In the genomic region with DNA sequence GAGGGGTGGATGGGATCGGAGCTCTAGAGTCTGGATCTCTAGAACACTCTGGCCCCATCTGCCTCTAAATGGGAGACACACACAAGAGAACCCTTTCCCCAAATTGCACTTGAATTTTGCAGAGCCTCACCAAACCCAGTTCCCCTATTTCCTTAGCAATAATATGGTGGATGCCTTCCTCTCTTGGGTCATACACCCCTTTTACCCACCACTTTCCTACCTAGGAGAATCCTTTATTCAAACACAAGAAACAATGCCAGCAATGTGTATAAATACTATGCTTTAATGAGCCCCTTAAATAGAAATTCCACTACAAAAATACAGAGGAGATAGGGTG, we compare ENCODE assay signal across 8 cellular contexts. TPM values are rescaled to one million over a fixed set of nuclear protein-coding genes. Genes with fewer than 3 reads are reported as not detected.
DNase-seq lines count a peak whose midpoint lies in the region; ATAC-seq and TF ChIP-seq lines count a peak whose summit lies in the region.

No MANE protein-coding gene starts in this region.

- intact Hi-C loops in CD14-positive monocyte (cut with micrococcal nuclease), result loop anchor here in 1 of 2 donors (2.0 kb wide), 1 partner anchor 42 kb away; a partner anchor contains a TSS
- intact Hi-C loops in sciatic nerve (cut with DNase I), result no loop called here

- peaks cover 30% of the 10 kb centered on the region for H3K36me3 ChIP-seq in ectodermal cell (ENCODE audit: control insufficient read depth, insufficient read depth, low read length)

- peak overlapping the region; percentile 92 to 100 (median 98) for H3K27ac Mint-ChIP-seq in CD14-positive monocyte
- peak overlapping the region; percentile 97 for H3K27ac Mint-ChIP-seq in neural crest cell (ENCODE audit: unreplicated experiment)

- WGBS in ectodermal cell, 2 experiments, result 19 to 30% methylated on average over 1 of the region's 1 CpG

- TF ChIP-seq CTCF in CD14-positive monocyte (IDR thresholded peaks at IDR 0.05) (no peak), neural crest cell (conservative IDR thresholded peaks at IDR 0.05) (no peak)

- H3K4me3 Mint-ChIP-seq in CD14-positive monocyte (peak overlapping the region; percentile 93 to 95), neural crest cell (peak overlapping the region; percentile 96)

- H3K27me3 ChIP-seq in ectodermal cell (ENCODE audit: control insufficient read depth, insufficient read depth, low read length, poor library complexity, severe bottlenecking), result no peaks in the 10 kb centered on the region

- no peaks in the 10 kb centered on the region for H3K9me3 Mint-ChIP-seq in CD14-positive monocyte
- H3K9me3 Mint-ChIP-seq in neural crest cell, result no peaks in the 10 kb centered on the region

- ATAC-seq in HG03565 (IDR thresholded peaks at IDR 0.05; ENCODE audit: unreplicated experiment) (no peak), sciatic nerve (no peak)

- peaks cover 15% of the 10 kb centered on the region for H3K4me1 ChIP-seq in ectodermal cell (ENCODE audit: control insufficient read depth, insufficient read depth, low read length)

- H3K4me1 Mint-ChIP-seq in CD14-positive monocyte (peaks cover 65% of the 10 kb centered on the region), neural crest cell (peaks cover 34% of the 10 kb centered on the region)

- no peaks in the 10 kb centered on the region for H3K9me3 ChIP-seq in ectodermal cell (ENCODE audit: control insufficient read depth, low read length)

- H3K4me3 ChIP-seq in ectodermal cell (ENCODE audit: insufficient read depth, low read depth, low read length), result peak overlapping the region; percentile 80

- H3K27me3 Mint-ChIP-seq in CD14-positive monocyte (ENCODE audit: low read depth in 3 of 3), result peaks cover 0 to 6% (median 0%) of the 10 kb centered on the region in 3 donors
- H3K27me3 Mint-ChIP-seq in neural crest cell (ENCODE audit: low read depth), result no peaks in the 10 kb centered on the region

- peaks cover 35 to 43% of the 10 kb centered on the region in 2 donors for H3K36me3 Mint-ChIP-seq in CD14-positive monocyte
- H3K36me3 Mint-ChIP-seq in neural crest cell (ENCODE audit: low read depth), result peaks cover 23% of the 10 kb centered on the region

- no peak for DNase-seq in CD14-positive monocyte (ENCODE audit: low spot score)
- peak; percentile 40 for DNase-seq in MV-4-11 (lab: John Stamatoyannopoulos, UW)
- DNase-seq in neural crest cell (ENCODE audit: low read depth, low spot score), result no peak
- no peak for DNase-seq in AG08396 (ENCODE audit: low spot score)
- DNase-seq in sciatic nerve (ENCODE audit: low spot score), result no peak
- no peak for DNase-seq in activated gamma-delta T cell (lab: John Stamatoyannopoulos, UW)

- peak overlapping the region; percentile 86 for H3K27ac ChIP-seq in ectodermal cell (ENCODE audit: insufficient read depth, low read depth, low read length, poor library complexity, severe bottlenecking)

RNA-seq across cellular contexts. Expression of gene SF3B4, which starts 0.8 kb away (rescaled TPM):
- 10 to 100 TPM; 52.2 to 78.6 TPM for polyA plus RNA-seq in CD14-positive monocyte
- polyA plus RNA-seq in ectodermal cell (2013, experiment 1 of 4), result 87.3 TPM
- polyA plus RNA-seq in ectodermal cell (2013, experiment 2 of 4), result 91.5 TPM
- polyA plus RNA-seq in ectodermal cell (2013, experiment 3 of 4), result 68.7 TPM
- polyA plus RNA-seq in ectodermal cell (2013, experiment 4 of 4), result 71.4 TPM
- 90.9 and 95.3 TPM in 2 replicates for total RNA-seq in neural crest cell
- 32.7 TPM for total RNA-seq in sciatic nerve

RNA-seq across cellular contexts. Expression of gene MTMR11, which starts 8.3 kb away (rescaled TPM):
- 10 to 100 TPM; 53.1 to 54.6 TPM for polyA plus RNA-seq in CD14-positive monocyte
- polyA plus RNA-seq in ectodermal cell (2013, experiment 1 of 4), result 4.3 TPM
- 4.5 TPM for polyA plus RNA-seq in ectodermal cell (2013, experiment 2 of 4)
- polyA plus RNA-seq in ectodermal cell (2013, experiment 3 of 4), result 3.7 TPM
- polyA plus RNA-seq in ectodermal cell (2013, experiment 4 of 4), result 3.7 TPM
- 4.5 and 6.3 TPM in 2 replicates for total RNA-seq in neural crest cell
- total RNA-seq in sciatic nerve, result 16.4 TPM

RNA-seq across cellular contexts. Expression of gene SV2A, which starts 10.7 kb away (rescaled TPM):
- polyA plus RNA-seq in CD14-positive monocyte, result under 1 TPM; 0.14 to 0.17 TPM
- polyA plus RNA-seq in ectodermal cell (2013, experiment 1 of 4), result 60.4 TPM
- polyA plus RNA-seq in ectodermal cell (2013, experiment 2 of 4), result 68.0 TPM
- 43.5 TPM for polyA plus RNA-seq in ectodermal cell (2013, experiment 3 of 4)
- 49.3 TPM for polyA plus RNA-seq in ectodermal cell (2013, experiment 4 of 4)
- total RNA-seq in neural crest cell, result 48.4 and 49.5 TPM in 2 replicates
- total RNA-seq in sciatic nerve, result 1.7 TPM

RNA-seq across cellular contexts. Expression of gene BOLA1, which starts 29.0 kb away (rescaled TPM):
- polyA plus RNA-seq in CD14-positive monocyte, result 10 to 100 TPM; 17.6 to 17.8 TPM
- 8.5 TPM for polyA plus RNA-seq in ectodermal cell (2013, experiment 1 of 4)
- polyA plus RNA-seq in ectodermal cell (2013, experiment 2 of 4), result 6.8 TPM
- polyA plus RNA-seq in ectodermal cell (2013, experiment 3 of 4), result 8.1 TPM
- 7.9 TPM for polyA plus RNA-seq in ectodermal cell (2013, experiment 4 of 4)
- total RNA-seq in neural crest cell (10.1 TPM in 2 replicates), sciatic nerve (13.7 TPM)

Comparison
In these comparisons a context has a peak if more than half of its experiments do, and no peak if none do; other contexts are left out.
1. RNA of gene SV2A, which starts 10.7 kb away (total RNA-seq): 48.4 to 49.5 TPM in neural crest cell; 1.7 TPM in sciatic nerve (single experiment); every median in the first group is over 10 times any median in the second.